In genomic region chr19:7864719-7865074, GRCh38 we compare ENCODE assay signal across 1 cellular context.
TF ChIP-seq lines count a peak whose summit lies in the region.

No MANE protein-coding gene starts in this region.

TF ChIP-seq in HepG2, 621 proteins besides CTCF, POLR2A, EP300 and RAD21 (continued from another document):
- TF ChIP-seq PBX3 (CRISPR knock-in tag; IDR thresholded peaks at IDR 0.05; ENCODE audit: borderline replicate concordance) (no peak), ZHX2 (IDR thresholded peaks at IDR 0.05; ENCODE audit: low read depth) (0 out of 2 replicates have a peak, but pooled peaks have one; percentile 25), ZHX2 (CRISPR knock-in tag; IDR thresholded peaks at IDR 0.05; ENCODE audit: borderline replicate concordance) (no peak)
